Comparison of ENCODE assay signal across 12 cellular contexts in the genomic region with DNA sequence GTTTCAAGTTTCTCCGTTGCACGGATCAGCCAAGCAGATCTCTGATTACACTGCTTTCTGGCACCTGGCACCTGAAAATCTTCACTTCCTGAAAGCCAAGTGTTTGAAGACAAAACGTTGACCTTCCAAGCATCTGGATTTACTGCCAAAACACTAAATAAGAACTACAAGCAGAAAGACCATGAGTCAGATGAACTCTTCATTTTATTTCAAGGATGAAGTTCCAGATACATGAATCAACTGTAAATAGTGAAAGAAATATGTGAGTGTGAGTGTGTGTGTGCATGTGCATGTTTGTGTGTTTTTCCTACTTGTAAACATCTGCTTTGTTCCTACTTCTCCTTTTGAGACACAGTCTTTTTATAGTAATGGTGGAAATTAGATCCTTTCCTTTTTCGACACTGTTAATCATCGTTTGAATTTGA. TPM values are rescaled to one million over a fixed set of nuclear protein-coding genes. Genes with fewer than 3 reads are reported as not detected.
DNase-seq lines count a peak whose midpoint lies in the region; FAIRE-seq and TF ChIP-seq lines count a peak whose summit lies in the region.
"Had no signal": no experiment of that assay in that cellular context is flagged by ENCODE, and none has a peak within 500 bp of the region (broad histone marks: within the 10 kb centered on the region; RNA-seq: fewer than 3 reads in every experiment).

No MANE protein-coding gene starts in this region.

- TF ChIP-seq CTCF in D721Med (IDR thresholded peaks at IDR 0.05; ENCODE audit: insufficient read depth, missing control alignments), result no peak
- no peak for TF ChIP-seq CTCF in cardiac fibroblast (IDR thresholded peaks at IDR 0.05; ENCODE audit: low read depth, low read length)
- TF ChIP-seq CTCF in suprapubic skin (IDR thresholded peaks at IDR 0.05), result no peak

- DNase-seq in D721Med (ENCODE audit: insufficient read length, low spot score) (no peak), MV-4-11 (lab: John Stamatoyannopoulos, UW) (peak; percentile 59), cardiac fibroblast (ENCODE audit: low read depth in 2 of 2) (peak; percentile 29 to 67), myocyte (ENCODE audit: low read depth) (peak; percentile 50), NCI-H2171 (lab: John Stamatoyannopoulos, UW) (no peak), suprapubic skin (ENCODE audit: low spot score in 2 of 2) (no peak), NCI-H446 treated with DMSO at 0.1 percent for 48 hours (lab: John Stamatoyannopoulos, UW) (no peak), mucosa of gallbladder (ENCODE audit: low spot score) (no peak)
- DNase-seq: activated CD4-positive, alpha-beta memory T cell treated with anti-CD3 and anti-CD28 coated beads for 36 hours; amygdala; NCI-H187; stimulated activated CD4-positive, alpha-beta T cell treated with anti-CD3 and anti-CD28 coated beads, Interleukin-2, amount 100 ng/mL, for 24 hours had no signal

- no peaks in the 10 kb centered on the region for H3K4me1 ChIP-seq in suprapubic skin

- peak; percentile 88 for FAIRE-seq in D721Med (lab: Jason Lieb, UNC)

- no peaks in the 10 kb centered on the region for H3K9me3 ChIP-seq in suprapubic skin

- H3K4me3 ChIP-seq in cardiac fibroblast (replicated peaks in 1 of 2; ENCODE audit: low read depth in 2 of 2, low read length in 2 of 2) (no peak overlapping the region), suprapubic skin (no peak overlapping the region)

- H3K36me3 ChIP-seq in suprapubic skin, result no peaks in the 10 kb centered on the region

- H3K27me3 ChIP-seq in suprapubic skin, result no peaks in the 10 kb centered on the region

- H3K27ac ChIP-seq in suprapubic skin, result no peak overlapping the region

- WGBS in suprapubic skin, result 32% methylated on average over 5 of the region's 5 CpGs

- TF ChIP-seq EP300 in suprapubic skin (IDR thresholded peaks at IDR 0.05), result no peak

- no peak for TF ChIP-seq POLR2A in suprapubic skin (IDR thresholded peaks at IDR 0.05)

RNA-seq across cellular contexts. Expression of a gene that starts 60.0 kb away (rescaled TPM):
- total RNA-seq in myocyte (50.3 and 74.3 TPM in 2 replicates), suprapubic skin (10 to 100 TPM in 1 of 4 donors, 1 to 10 TPM in 3; 3.0 to 15.9 (median 5.1) TPM), mucosa of gallbladder (53.4 TPM)
- 20.3 TPM for polyA plus RNA-seq in myocyte (2012)
- total RNA-seq: activated CD4-positive, alpha-beta memory T cell treated with anti-CD3 and anti-CD28 coated beads for 36 hours had no signal

Comparison
In these comparisons a context has a peak if more than half of its experiments do, and no peak if none do; other contexts are left out.
1. DNase-seq: peak in MV-4-11 (single experiment), cardiac fibroblast (2 of 2) and myocyte (single experiment); none in D721Med (single experiment), NCI-H2171 (single experiment), suprapubic skin (0 of 2), NCI-H446 treated with DMSO at 0.1 percent for 48 hours (single experiment) and mucosa of gallbladder (single experiment).